ENCODE assay signal across 32 cellular contexts in genomic region chr12:51373222-51373621, GRCh38. TPM values are rescaled to one million over a fixed set of nuclear protein-coding genes. Genes with fewer than 3 reads are reported as not detected.
DNase-seq lines count a peak whose midpoint lies in the region; ATAC-seq and TF ChIP-seq lines count a peak whose summit lies in the region.
"Had no signal": no experiment of that assay in that cellular context is flagged by ENCODE, and none has a peak within 500 bp of the region (broad histone marks: within the 10 kb centered on the region; RNA-seq: fewer than 3 reads in every experiment).

No MANE protein-coding gene starts in this region.

- H3K36me3 ChIP-seq in IMR-90 (ENCODE audit: control insufficient read depth, insufficient read depth, low read length) (no peaks in the 10 kb centered on the region), PC-9 (ENCODE audit: low read depth) (peaks cover 41% of the 10 kb centered on the region), mesenchymal stem cell (ENCODE audit: control insufficient read depth in 1 of 2, insufficient read depth in 2 of 2, low read depth in 1 of 2, low read length in 2 of 2) (peaks cover 0 to 3% of the 10 kb centered on the region in 2 experiments), OCI-LY7 (ENCODE audit: insufficient read depth, low read length) (no peaks in the 10 kb centered on the region)
- H3K36me3 ChIP-seq: tibial nerve had no signal

- H2BK5ac ChIP-seq in IMR-90 (ENCODE audit: low read depth, low read length, poor library complexity, severe bottlenecking), result no peak overlapping the region
- no peak overlapping the region for H2BK5ac ChIP-seq in mesenchymal stem cell (ENCODE audit: low read depth, low read length, poor library complexity, severe bottlenecking)

- intact Hi-C loops in CD14-positive monocyte (cut with micrococcal nuclease), result no loop called here
- intact Hi-C loops in IMR-90 (cut with micrococcal nuclease), result no loop called here
- intact Hi-C loops in PC-9 (cut with micrococcal nuclease; ENCODE audit: unreplicated experiment), result loop anchor here (2.0 kb wide), 1 partner anchor 306 kb away; no protein-coding TSS in a partner anchor
- intact Hi-C loops in OCI-LY7 (cut with micrococcal nuclease; ENCODE audit: unreplicated experiment), result no loop called here

- no peak overlapping the region for H2BK12ac ChIP-seq in mesenchymal stem cell (ENCODE audit: low read length in 2 of 2)

- peaks cover 0 to 16% (median 9%) of the 10 kb centered on the region in 7 donors for H3K9me3 Mint-ChIP-seq in CD14-positive monocyte
- H3K9me3 Mint-ChIP-seq: activated naive CD4-positive, alpha-beta T cell treated with anti-CD3 and anti-CD28 coated beads, Interleukin-2, amount 50 U/mL, for 24 hours; activated T-helper 17 cell treated with anti-CD3 and anti-CD28 coated beads, Interleukin-2, amount 50 U/mL, for 72 hours; naive thymus-derived CD8-positive, alpha-beta T cell had no signal

- H3K27me3 ChIP-seq in IMR-90 (ENCODE audit: control insufficient read depth, insufficient read depth, low read length), result no peaks in the 10 kb centered on the region
- H3K27me3 ChIP-seq in PC-9 (ENCODE audit: insufficient read depth, low read depth), result no peaks in the 10 kb centered on the region
- peaks cover 0 to 6% of the 10 kb centered on the region in 2 experiments for H3K27me3 ChIP-seq in mesenchymal stem cell (ENCODE audit: control insufficient read depth in 1 of 2, insufficient read depth in 1 of 2, low read length in 2 of 2)
- H3K27me3 ChIP-seq: tibial nerve had no signal

- H3K4me1 ChIP-seq in IMR-90 (ENCODE audit: control insufficient read depth, insufficient read depth, low read length) (peaks cover 13% of the 10 kb centered on the region), PC-9 (replicated peaks; ENCODE audit: insufficient read depth) (peaks cover 35% of the 10 kb centered on the region), mesenchymal stem cell (ENCODE audit: control insufficient read depth, insufficient read depth, low read depth, low read length) (peaks cover 21% of the 10 kb centered on the region), OCI-LY7 (ENCODE audit: insufficient read depth, low read length, poor library complexity, severe bottlenecking) (peaks cover 15% of the 10 kb centered on the region)

- H3K4ac ChIP-seq in IMR-90 (ENCODE audit: low read depth, low read length) (peak overlapping the region; percentile 13; the same call in 1 of the 2 replicates), mesenchymal stem cell (ENCODE audit: low read depth in 1 of 2, low read length in 2 of 2) (no peak overlapping the region)

- H3F3A ChIP-seq in PC-9 (ENCODE audit: insufficient read depth, low read depth), result peaks cover 32% of the 10 kb centered on the region

- H3K4me3 ChIP-seq in IMR-90 (ENCODE audit: insufficient read depth, low read depth, low read length), result no peak overlapping the region
- no peak overlapping the region for H3K4me3 ChIP-seq in PC-9
- no peak overlapping the region for H3K4me3 ChIP-seq in mesenchymal stem cell (ENCODE audit: insufficient read depth in 1 of 2, low read depth in 1 of 2, low read length in 2 of 2)
- H3K4me3 ChIP-seq in OCI-LY7 (ENCODE audit: low read depth, low read length, poor library complexity, severe bottlenecking), result no peak overlapping the region
- H3K4me3 ChIP-seq: skin epidermis, tibial nerve had no signal

- H2BK120ac ChIP-seq in IMR-90 (ENCODE audit: low read depth, low read length) (peak overlapping the region; percentile 61; the same call in 1 of the 2 replicates), mesenchymal stem cell (ENCODE audit: low read depth, low read length) (no peak overlapping the region)

- H3K27ac ChIP-seq in IMR-90 (ENCODE audit: insufficient read depth, low read length) (no peak overlapping the region), PC-9 (peak overlapping the region; percentile 84), mesenchymal stem cell (ENCODE audit: low read length, poor library complexity, severe bottlenecking) (no peak overlapping the region), OCI-LY7 (ENCODE audit: low read depth, low read length, poor library complexity, severe bottlenecking) (no peak overlapping the region)
- H3K27ac ChIP-seq: skin epidermis had no signal

- peaks cover 18% of the 10 kb centered on the region; the same call in 1 of the 2 replicates for H3K79me2 ChIP-seq in PC-9 (ENCODE audit: low read depth)
- no peaks in the 10 kb centered on the region for H3K79me2 ChIP-seq in OCI-LY7 (ENCODE audit: insufficient read depth, low read depth, low read length)

- peaks cover 0 to 7% (median 0%) of the 10 kb centered on the region in 3 donors for H3K27me3 Mint-ChIP-seq in CD14-positive monocyte (ENCODE audit: low read depth in 3 of 3)
- H3K27me3 Mint-ChIP-seq: activated naive CD4-positive, alpha-beta T cell treated with anti-CD3 and anti-CD28 coated beads, Interleukin-2, amount 50 U/mL, for 24 hours; activated T-helper 17 cell treated with anti-CD3 and anti-CD28 coated beads, Interleukin-2, amount 50 U/mL, for 72 hours had no signal

- TF ChIP-seq CTCF in CD14-positive monocyte (IDR thresholded peaks at IDR 0.05) (no peak), IMR-90 (conservative IDR thresholded peaks at IDR 0.05; ENCODE audit: low read depth, low read length) (no peak), PC-9 (conservative IDR thresholded peaks at IDR 0.05) (no peak), OCI-LY7 (conservative IDR thresholded peaks at IDR 0.05; ENCODE audit: low read length) (no peak)

- H3K9me2 ChIP-seq in PC-9 (ENCODE audit: insufficient read depth), result no peaks in the 10 kb centered on the region
- H3K9me2 ChIP-seq in OCI-LY7 (ENCODE audit: insufficient read depth, low read length), result no peaks in the 10 kb centered on the region

- H3K27ac Mint-ChIP-seq in CD14-positive monocyte, result peak overlapping the region in 6 of 7 donors; percentile 27 to 81 (median 64)
- H3K27ac Mint-ChIP-seq: activated naive CD4-positive, alpha-beta T cell treated with anti-CD3 and anti-CD28 coated beads, Interleukin-2, amount 50 U/mL, for 24 hours; activated T-helper 17 cell treated with anti-CD3 and anti-CD28 coated beads, Interleukin-2, amount 50 U/mL, for 72 hours had no signal

- CTCF ChIA-PET in IMR-90 (lab: Yijun Ruan, JAX), result no interaction called here
- CTCF ChIA-PET in PC-9 (lab: Charles Lee), result no interaction called here
- CTCF ChIA-PET in OCI-LY7 (lab: Charles Lee; ENCODE audit: unreplicated experiment), result no interaction called here

- H4K91ac ChIP-seq in IMR-90 (ENCODE audit: insufficient read depth, low read depth, low read length) (no peak overlapping the region), mesenchymal stem cell (ENCODE audit: low read length) (no peak overlapping the region)

- no peaks in the 10 kb centered on the region for H3K9me3 ChIP-seq in IMR-90 (ENCODE audit: control insufficient read depth, insufficient read depth, low read length)
- H3K9me3 ChIP-seq in PC-9 (ENCODE audit: insufficient read depth, low read depth), result no peaks in the 10 kb centered on the region
- H3K9me3 ChIP-seq in mesenchymal stem cell (ENCODE audit: control insufficient read depth, low read length), result no peaks in the 10 kb centered on the region
- no peaks in the 10 kb centered on the region for H3K9me3 ChIP-seq in OCI-LY7 (ENCODE audit: low read length)
- H3K9me3 ChIP-seq: tibial nerve had no signal

- TF ChIP-seq RAD21 in IMR-90 (IDR thresholded peaks at IDR 0.05; ENCODE audit: low read length), result no peak

- H3K4me3 Mint-ChIP-seq in CD14-positive monocyte, result no peak overlapping the region
- H3K4me3 Mint-ChIP-seq: activated naive CD4-positive, alpha-beta T cell treated with anti-CD3 and anti-CD28 coated beads, Interleukin-2, amount 50 U/mL, for 24 hours; activated T-helper 17 cell treated with anti-CD3 and anti-CD28 coated beads, Interleukin-2, amount 50 U/mL, for 72 hours had no signal

- peaks cover 0 to 30% of the 10 kb centered on the region in 2 experiments; a peak in 1 of 4 replicates for H3K79me1 ChIP-seq in IMR-90 (ENCODE audit: low read depth in 1 of 2, low read length in 2 of 2)
- no peaks in the 10 kb centered on the region for H3K79me1 ChIP-seq in mesenchymal stem cell (replicated peaks; ENCODE audit: low read length, poor library complexity, severe bottlenecking)

- no peak overlapping the region for H3K4me2 ChIP-seq in IMR-90 (ENCODE audit: low read depth, low read length)
- no peak overlapping the region for H3K4me2 ChIP-seq in PC-9
- H3K4me2 ChIP-seq in mesenchymal stem cell (ENCODE audit: low read length, poor library complexity, severe bottlenecking), result no peak overlapping the region
- H3K4me2 ChIP-seq in OCI-LY7 (ENCODE audit: low read length), result no peak overlapping the region

- peaks cover 22% of the 10 kb centered on the region for H3K9me1 ChIP-seq in IMR-90 (ENCODE audit: insufficient read depth, low read length)

- DNase-seq in CD14-positive monocyte (ENCODE audit: low spot score) (no peak), IMR-90 (no peak), PC-9 (no peak), mesenchymal stem cell (no peak), OCI-LY7 (ENCODE audit: low spot score) (no peak), COLO668 (lab: John Stamatoyannopoulos, UW; ENCODE audit: unreplicated experiment) (no peak), RPMI8226 (no peak)
- no peak for DNase-seq in activated CD8-positive, alpha-beta memory T cell treated with anti-CD3 and anti-CD28 coated beads for 24 hours
- DNase-seq: ACHN; activated CD4-positive, alpha-beta T cell treated with anti-CD3 and anti-CD28 coated beads, Interleukin-2, amount 50 U/mL, for 4 hours; activated CD8-positive, alpha-beta memory T cell treated with anti-CD3 and anti-CD28 coated beads, Interleukin-2, amount 50 U/mL, for 48 hours; amygdala; effector CD4-positive, alpha-beta T cell; islet precursor cell; Kasumi-1; midbrain; naive thymus-derived CD8-positive, alpha-beta T cell; NCI-H1092 treated with DMSO at 0.1 percent for 48 hours; NCI-H1930; NCI-H69; T-helper 2 cell had no signal

- H2AK5ac ChIP-seq in IMR-90 (ENCODE audit: low read depth, low read length), result 0 out of 2 replicates have a peak overlapping the region, but pooled peaks have one; percentile 81
- H2AK5ac ChIP-seq in mesenchymal stem cell (ENCODE audit: low read length, severe bottlenecking), result peak overlapping the region; percentile 4

- ATAC-seq in IMR-90 (ENCODE audit: low read depth), result no peak
- ATAC-seq: activated T-helper 17 cell treated with anti-CD3 and anti-CD28 coated beads, Interleukin-2, amount 50 U/mL, for 72 hours; HCT116; naive thymus-derived CD8-positive, alpha-beta T cell; Right ventricle myocardium inferior; SK-N-SH treated with all-trans-retinoic acid at 6 μM for 48 hours had no signal

- H3K9ac ChIP-seq in IMR-90 (ENCODE audit: low read depth, low read length), result no peak overlapping the region
- H3K9ac ChIP-seq in mesenchymal stem cell (ENCODE audit: low read length), result no peak overlapping the region

- H2BK15ac ChIP-seq in IMR-90 (ENCODE audit: low read depth, low read length) (no peak overlapping the region), mesenchymal stem cell (ENCODE audit: low read depth, poor library complexity, severe bottlenecking) (no peak overlapping the region)

- H4K20me1 ChIP-seq in IMR-90 (ENCODE audit: insufficient read depth, low read length) (no peaks in the 10 kb centered on the region), PC-9 (ENCODE audit: insufficient read depth) (no peaks in the 10 kb centered on the region), OCI-LY7 (ENCODE audit: insufficient read depth, low read length) (peaks cover 7% of the 10 kb centered on the region; the same call in 1 of the 2 replicates)

- H4K8ac ChIP-seq in IMR-90 (ENCODE audit: low read depth in 2 of 2, low read length in 2 of 2) (no peak overlapping the region; a peak in 1 of 4 replicates), mesenchymal stem cell (ENCODE audit: low read length) (no peak overlapping the region)

- dilution Hi-C loops in IMR-90 (cut with HindIII; ENCODE audit: low sequenced_read_pairs, unreplicated experiment), result no loop called here

- no peak overlapping the region for H3K18ac ChIP-seq in IMR-90 (ENCODE audit: low read depth, low read length)
- H3K18ac ChIP-seq in mesenchymal stem cell (ENCODE audit: low read depth in 1 of 2, low read length in 2 of 2), result no peak overlapping the region

- H2AFZ ChIP-seq in IMR-90 (replicated peaks; ENCODE audit: low read length, poor library complexity), result no peak overlapping the region
- no peak overlapping the region for H2AFZ ChIP-seq in PC-9
- H2AFZ ChIP-seq in mesenchymal stem cell (ENCODE audit: low read depth, low read length), result no peak overlapping the region
- no peak overlapping the region for H2AFZ ChIP-seq in OCI-LY7 (ENCODE audit: low read length)

- H3K23ac ChIP-seq in IMR-90 (ENCODE audit: low read depth, low read length), result no peak overlapping the region
- H3K23ac ChIP-seq in mesenchymal stem cell (ENCODE audit: low read length in 2 of 2), result no peak overlapping the region

- POLR2A ChIA-PET in IMR-90 (lab: Charles Lee; ENCODE audit: unreplicated experiment), result no interaction called here
- POLR2A ChIA-PET in PC-9 (lab: Charles Lee; ENCODE audit: unreplicated experiment), result no interaction called here
- POLR2A ChIA-PET in OCI-LY7 (lab: Charles Lee), result no interaction called here

- in situ Hi-C loops in IMR-90 (cut with MboI; ENCODE audit: low sequenced_read_pairs), result loop anchor here (25.0 kb wide), 1 partner anchor 861 kb away; the partner anchor contains the start of gene DIP2B

- H3K36me3 Mint-ChIP-seq in CD14-positive monocyte, result peaks cover 75 to 85% of the 10 kb centered on the region in 2 donors

- no peak for TF ChIP-seq POLR2A in IMR-90 (IDR thresholded peaks at IDR 0.05; ENCODE audit: low read depth, low read length)

- H4K5ac ChIP-seq in IMR-90 (ENCODE audit: low read depth, low read length), result no peak overlapping the region

- no CpG with 5 or more reads among the region's 4 CpGs for WGBS in IMR-90 (ENCODE audit: extremely low coverage in 2 of 2, insufficient read length in 1 of 2), 2 experiments
- WGBS in mesenchymal stem cell, result 100% methylated on average over 3 of the region's 4 CpGs

- no peak overlapping the region for H2BK20ac ChIP-seq in IMR-90 (ENCODE audit: low read depth, low read length)

- no peak overlapping the region for H3K56ac ChIP-seq in IMR-90 (ENCODE audit: extremely low read depth, insufficient read depth, low read length)

- no peak overlapping the region for H3K14ac ChIP-seq in IMR-90 (replicated peaks; ENCODE audit: low read depth, low read length)
- H3K14ac ChIP-seq in mesenchymal stem cell (ENCODE audit: low read length in 2 of 2), result no peak overlapping the region

- no TSS peak for BruUV-seq in IMR-90 (replicated peaks; lab: Mats Ljungman, UMichigan)
- no TSS peak for BruUV-seq in PC-9 (replicated peaks; lab: Mats Ljungman, UMichigan)
- no TSS peak for BruUV-seq in OCI-LY7 (replicated peaks; lab: Mats Ljungman, UMichigan)

- H3K4me1 Mint-ChIP-seq in CD14-positive monocyte, result peaks cover 26% of the 10 kb centered on the region

- H2AK9ac ChIP-seq in IMR-90 (replicated peaks; ENCODE audit: low read depth, low read length, poor library complexity), result no peak overlapping the region

RNA-seq across cellular contexts. Expression of gene GALNT6, which starts 18.0 kb away (rescaled TPM):
- polyA plus RNA-seq in CD14-positive monocyte (10 to 100 TPM in 1 of 2 donors, 1 to 10 TPM in 1; 3.2 to 10.4 TPM), IMR-90 (2012; rRNA removed) (16.4 and 17.1 TPM in 2 replicates)
- total RNA-seq in IMR-90 (2012; rRNA removed) (21.4 and 23.7 TPM in 2 replicates), PC-9 (2021) (73.0 and 83.5 TPM in 2 replicates), OCI-LY7 (2022) (4.8 and 5.5 TPM in 2 replicates)
- 10.8 and 12.1 TPM in 2 replicates for polyA plus RNA-seq in IMR-90 (2012; cell fraction: cytosol; rRNA removed)
- 8.3 and 10.0 TPM in 2 replicates for polyA plus RNA-seq in IMR-90 (2012; cell fraction: nucleus; rRNA removed; ENCODE audit: low replicate concordance)
- 20.7 TPM for polyA plus RNA-seq in mesenchymal stem cell (2013, experiment 1 of 2)
- polyA plus RNA-seq in mesenchymal stem cell (2013, experiment 2 of 2), result 20.7 TPM
- total RNA-seq in OCI-LY7 (2014; rRNA removed; shearing (Covaris generic)), result 0.41 and 1.4 TPM in 2 replicates

RNA-seq across cellular contexts. Expression of gene CELA1, which starts 26.7 kb away (rescaled TPM):
- polyA plus RNA-seq in CD14-positive monocyte, result 1 to 10 TPM in 1 of 2 donors, under 1 TPM in 1; 0.67 to 3.0 TPM
- not detected in 2 replicates for total RNA-seq in IMR-90 (2012; rRNA removed)
- not detected in 2 replicates for polyA plus RNA-seq in IMR-90 (2012; rRNA removed)
- polyA plus RNA-seq in IMR-90 (2012; cell fraction: cytosol; rRNA removed), result 0.08 TPM in 1 of 2 replicates, not detected in the other
- 0.23 TPM in 1 of 2 replicates, not detected in the other for polyA plus RNA-seq in IMR-90 (2012; cell fraction: nucleus; rRNA removed; ENCODE audit: low replicate concordance)
- 0.58 TPM in 1 of 2 replicates, not detected in the other for total RNA-seq in PC-9 (2021)
- not detected for polyA plus RNA-seq in mesenchymal stem cell (2013, experiment 1 of 2)
- not detected for polyA plus RNA-seq in mesenchymal stem cell (2013, experiment 2 of 2)
- not detected in 2 replicates for total RNA-seq in OCI-LY7 (2014; rRNA removed; shearing (Covaris generic))
- total RNA-seq in OCI-LY7 (2022), result not detected in 2 replicates
- total RNA-seq: activated T-helper 17 cell treated with anti-CD3 and anti-CD28 coated beads, Interleukin-2, amount 50 U/mL, for 72 hours; epithelial cell of proximal tubule; liver; omental fat pad; Right ventricle myocardium inferior; tibial nerve had no signal
- polyA plus RNA-seq: BJ, liver had no signal

RNA-seq across cellular contexts. Expression of gene BIN2, which starts 49.2 kb away (rescaled TPM):
- polyA plus RNA-seq in CD14-positive monocyte, result 100 to 1,000 TPM; 120 to 196 TPM
- not detected in 2 replicates for total RNA-seq in IMR-90 (2012; rRNA removed)
- not detected in 2 replicates for polyA plus RNA-seq in IMR-90 (2012; rRNA removed)
- polyA plus RNA-seq in IMR-90 (2012; cell fraction: cytosol; rRNA removed), result not detected in 2 replicates
- polyA plus RNA-seq in IMR-90 (2012; cell fraction: nucleus; rRNA removed; ENCODE audit: low replicate concordance), result not detected in 2 replicates
- not detected in 2 replicates for total RNA-seq in PC-9 (2021)
- not detected for polyA plus RNA-seq in mesenchymal stem cell (2013, experiment 1 of 2)
- polyA plus RNA-seq in mesenchymal stem cell (2013, experiment 2 of 2), result not detected
- 0.31 and 0.88 TPM in 2 replicates for total RNA-seq in OCI-LY7 (2014; rRNA removed; shearing (Covaris generic))
- 9.7 and 14.7 TPM in 2 replicates for total RNA-seq in OCI-LY7 (2022)
- total RNA-seq: epithelial cell of proximal tubule had no signal
- polyA plus RNA-seq: BJ had no signal

RNA-seq across cellular contexts. Expression of gene SLC4A8, which starts 51.4 kb away (rescaled TPM):
- 1 to 10 TPM; 1.9 to 2.3 TPM for polyA plus RNA-seq in CD14-positive monocyte
- total RNA-seq in IMR-90 (2012; rRNA removed), result 4.4 and 5.2 TPM in 2 replicates
- polyA plus RNA-seq in IMR-90 (2012; rRNA removed), result 3.1 and 3.2 TPM in 2 replicates
- 1.0 and 3.3 TPM in 2 replicates for polyA plus RNA-seq in IMR-90 (2012; cell fraction: cytosol; rRNA removed)
- 1.7 and 5.6 TPM in 2 replicates for polyA plus RNA-seq in IMR-90 (2012; cell fraction: nucleus; rRNA removed; ENCODE audit: low replicate concordance)
- total RNA-seq in PC-9 (2021), result 2.6 and 3.0 TPM in 2 replicates
- polyA plus RNA-seq in mesenchymal stem cell (2013, experiment 1 of 2), result 2.5 TPM
- polyA plus RNA-seq in mesenchymal stem cell (2013, experiment 2 of 2), result 2.2 TPM
- 0.21 and 1.0 TPM in 2 replicates for total RNA-seq in OCI-LY7 (2014; rRNA removed; shearing (Covaris generic))
- total RNA-seq in OCI-LY7 (2022), result 6.7 and 9.8 TPM in 2 replicates
